1 cellular context compared by ENCODE assay signal in genomic region chr12:92493816-92494215, GRCh38.
TF ChIP-seq lines count a peak whose summit lies in the region.

No MANE protein-coding gene starts in this region.

TF ChIP-seq in GM12878, 131 proteins besides CTCF, POLR2A, EP300 and RAD21 (continued from another document and continues in another):
- TF ChIP-seq ZBTB11 (CRISPR knock-in tag; IDR thresholded peaks at IDR 0.05) = no peak
- TF ChIP-seq IRF4 (IDR thresholded peaks at IDR 0.05; ENCODE audit: low read depth, low read length) = no peak
- no peak for TF ChIP-seq ATF3 (IDR thresholded peaks at IDR 0.05; ENCODE audit: borderline replicate concordance, extremely low read depth, low read depth, low read length)
- no peak for TF ChIP-seq ZNF217 (IDR thresholded peaks at IDR 0.05)
- TF ChIP-seq EED (IDR thresholded peaks at IDR 0.05; ENCODE audit: low read depth) = peak; percentile 85
- no peak for TF ChIP-seq RAD51 (IDR thresholded peaks at IDR 0.05)
- no peak for TF ChIP-seq NR2F1 (conservative IDR thresholded peaks at IDR 0.05)
- no peak for TF ChIP-seq POU2F2 (IDR thresholded peaks at IDR 0.05; ENCODE audit: borderline replicate concordance, low read depth, low read length)
- TF ChIP-seq TCF12 (IDR thresholded peaks at IDR 0.05; ENCODE audit: low read depth, low read length) = peak; percentile 93
- no peak for TF ChIP-seq FOS (IDR thresholded peaks at IDR 0.05; ENCODE audit: borderline replicate concordance, extremely low read depth, insufficient read length)
- TF ChIP-seq ZNF274 (IDR thresholded peaks at IDR 0.05; ENCODE audit: insufficient read depth, insufficient read length) = no peak
- no peak for TF ChIP-seq PRDM15 (CRISPR knock-in tag; IDR thresholded peaks at IDR 0.05)
- no peak for TF ChIP-seq BCL3 (IDR thresholded peaks at IDR 0.05; ENCODE audit: borderline replicate concordance, insufficient read depth, low read depth, low read length, poor library complexity, severe bottlenecking)
- TF ChIP-seq MTA3 (IDR thresholded peaks at IDR 0.05; ENCODE audit: borderline replicate concordance, low read length) = peak; percentile 60; the same call in 1 of the 2 replicates
- no peak for TF ChIP-seq RCOR1 (conservative IDR thresholded peaks at IDR 0.05; ENCODE audit: low read depth, low read length)
- TF ChIP-seq NR2C2 (IDR thresholded peaks at IDR 0.05; ENCODE audit: borderline replicate concordance, control insufficient read depth, insufficient read length, low read depth) = no peak
- TF ChIP-seq IRF5 (IDR thresholded peaks at IDR 0.05; ENCODE audit: borderline replicate concordance) = no peak
- TF ChIP-seq ZBTB40 (IDR thresholded peaks at IDR 0.05; ENCODE audit: borderline replicate concordance) = no peak
- peak; percentile 87 for TF ChIP-seq JUNB (IDR thresholded peaks at IDR 0.05)
- TF ChIP-seq TCF3 (IDR thresholded peaks at IDR 0.05; ENCODE audit: borderline replicate concordance, insufficient read depth, low read depth, low read length) = peak; percentile 76; the same call in 1 of the 2 replicates
- TF ChIP-seq SUZ12 (IDR thresholded peaks at IDR 0.05; ENCODE audit: unreplicated experiment) = no peak
- no peak for TF ChIP-seq TBL1XR1 (IDR thresholded peaks at IDR 0.05; ENCODE audit: low read depth, low read length)
- TF ChIP-seq USF1 (IDR thresholded peaks at IDR 0.05; ENCODE audit: borderline replicate concordance, extremely low read length, insufficient read depth, low read depth, low read length) = no peak
- no peak for TF ChIP-seq YBX1 (IDR thresholded peaks at IDR 0.05)
- TF ChIP-seq MEF2A (IDR thresholded peaks at IDR 0.05; ENCODE audit: insufficient read depth, low read depth, low read length) = peak; percentile 64; the same call in 1 of the 2 replicates
- TF ChIP-seq RUNX3 (IDR thresholded peaks at IDR 0.05; ENCODE audit: low read length) = peak; percentile 82
- TF ChIP-seq FOXM1 (IDR thresholded peaks at IDR 0.05; ENCODE audit: low read depth, low read length) = peak; percentile 88
- no peak for TF ChIP-seq MTA2 (IDR thresholded peaks at IDR 0.05; ENCODE audit: low read depth)
- no peak for TF ChIP-seq BMI1 (IDR thresholded peaks at IDR 0.05; ENCODE audit: borderline replicate concordance)
- no peak for TF ChIP-seq ASH2L (IDR thresholded peaks at IDR 0.05; ENCODE audit: borderline replicate concordance, low read depth)
- TF ChIP-seq CHD4 (IDR thresholded peaks at IDR 0.05) = no peak
- TF ChIP-seq NR2C1 (IDR thresholded peaks at IDR 0.05) = no peak
- TF ChIP-seq CHD2 (IDR thresholded peaks at IDR 0.05; ENCODE audit: borderline replicate concordance, low read depth, low read length) = no peak
- 0 out of 2 replicates have a peak, but pooled peaks have one; percentile 15 for TF ChIP-seq TAF1 (IDR thresholded peaks at IDR 0.05; ENCODE audit: borderline replicate concordance, low read depth, low read length)
- 0 out of 4 replicates have a peak, but pooled peaks of 1 of the 2 experiments have one; percentile 27 for TF ChIP-seq CEBPB (IDR thresholded peaks at IDR 0.05; ENCODE audit: borderline replicate concordance in 1 of 2, low read depth in 2 of 2, low read length in 2 of 2)
- TF ChIP-seq NFIC (IDR thresholded peaks at IDR 0.05; ENCODE audit: low read depth, low read length) = peak; percentile 88
- no peak for TF ChIP-seq KDM1A (IDR thresholded peaks at IDR 0.05; ENCODE audit: borderline replicate concordance)
- no peak for TF ChIP-seq MEF2B (IDR thresholded peaks at IDR 0.05; ENCODE audit: partially characterized antibody, poor library complexity, severe bottlenecking)
- TF ChIP-seq KAT2A (conservative IDR thresholded peaks at IDR 0.05; ENCODE audit: control insufficient read depth, low read depth, low read length) = no peak
- no peak for TF ChIP-seq HCFC1 (IDR thresholded peaks at IDR 0.05; ENCODE audit: low read length)
- peak; percentile 76 for TF ChIP-seq CREM (IDR thresholded peaks at IDR 0.05; ENCODE audit: low read depth)
- peak; percentile 78 for TF ChIP-seq YY1 (IDR thresholded peaks at IDR 0.05; ENCODE audit: low read depth, low read length)
- no peak for TF ChIP-seq EZH2 (IDR thresholded peaks at IDR 0.05; ENCODE audit: borderline replicate concordance, control insufficient read depth, low read depth, low read length)
- TF ChIP-seq CBX3 (IDR thresholded peaks at IDR 0.05; ENCODE audit: borderline replicate concordance, low read depth) = no peak
- TF ChIP-seq POLR2AphosphoS5 (IDR thresholded peaks at IDR 0.05; ENCODE audit: low read length) = no peak
- TF ChIP-seq SMAD1 (IDR thresholded peaks at IDR 0.05; ENCODE audit: low read depth, partially characterized antibody) = no peak
- no peak for TF ChIP-seq ELK1 (IDR thresholded peaks at IDR 0.05; ENCODE audit: low read depth, low read length)
- no peak; a peak in 1 of 4 replicates for TF ChIP-seq BHLHE40 (IDR thresholded peaks at IDR 0.05; ENCODE audit: borderline replicate concordance in 1 of 2, low read depth in 2 of 2, low read length in 1 of 2)
- no peak for TF ChIP-seq MXI1 (IDR thresholded peaks at IDR 0.05; ENCODE audit: low read depth, low read length)
- no peak for TF ChIP-seq ZZZ3 (IDR thresholded peaks at IDR 0.05; ENCODE audit: control insufficient read depth, insufficient read length, low read depth)
- TF ChIP-seq MAX (IDR thresholded peaks at IDR 0.05; ENCODE audit: low read depth, low read length) = no peak
